Comparison of ENCODE assay signal across 8 cellular contexts in genomic region chr17:29760279-29760721, GRCh38.
DNase-seq lines count a peak whose midpoint lies in the region; ATAC-seq and TF ChIP-seq lines count a peak whose summit lies in the region.

No MANE protein-coding gene starts in this region.

- 2 to 18% methylated on average over 7 of the region's 7 CpGs for WGBS in lower leg skin, 2 donors

- H3K4me1 Mint-ChIP-seq in brain, result peaks cover 51% of the 10 kb centered on the region

- H3K36me3 Mint-ChIP-seq in brain, result no peaks in the 10 kb centered on the region

- DNase-seq in T follicular helper cell (ENCODE audit: low read depth), result peak; percentile 42
- no peak for DNase-seq in lower leg skin (ENCODE audit: low spot score in 2 of 2)
- DNase-seq in stimulated activated CD8-positive, alpha-beta memory T cell treated with anti-CD3 and anti-CD28 coated beads, Interleukin-15, amount 100 ng/mL, for 1 hour (ENCODE audit: low read depth), result peak; percentile 32
- DNase-seq in NCI-H146 (lab: John Stamatoyannopoulos, UW), result no peak
- no peak for DNase-seq in GM19240 (ENCODE audit: insufficient read length, low spot score)

- no peak for TF ChIP-seq POLR2A in lower leg skin (IDR thresholded peaks at IDR 0.05)

- intact Hi-C loops in lower leg skin (cut with DNase I; ENCODE audit: low total_unique reads), result no loop called here

- H3K27ac Mint-ChIP-seq in brain, result peak overlapping the region in 4 of 5 experiments; percentile 63 to 87 (median 84)

- H3K4me3 Mint-ChIP-seq in brain, result peak overlapping the region; percentile 86 to 96 (median 93)

- ATAC-seq in HG02870 (IDR thresholded peaks at IDR 0.05; ENCODE audit: unreplicated experiment), result peak; percentile 50

- H3K27me3 Mint-ChIP-seq in brain, result peaks cover 15% of the 10 kb centered on the region

- no peaks in the 10 kb centered on the region for H3K9me3 Mint-ChIP-seq in brain

- TF ChIP-seq CTCF in brain (conservative IDR thresholded peaks at IDR 0.05) (no peak), lower leg skin (IDR thresholded peaks at IDR 0.05) (no peak)

- peak overlapping the region; percentile 71 for H3K4me3 ChIP-seq in GM08714 (ENCODE audit: low read length)
- peak overlapping the region; percentile 62 for H3K4me3 ChIP-seq in lower leg skin (ENCODE audit: low read depth, poor library complexity, severe bottlenecking)

Comparison
In these comparisons a context has a peak if more than half of its experiments do, and no peak if none do; other contexts are left out.
1. DNase-seq: peak in T follicular helper cell (single experiment) and stimulated activated CD8-positive, alpha-beta memory T cell treated with anti-CD3 and anti-CD28 coated beads, Interleukin-15, amount 100 ng/mL, for 1 hour (single experiment); none in lower leg skin (0 of 2), NCI-H146 (single experiment) and GM19240 (single experiment).